28 cellular contexts compared by ENCODE assay signal in genomic region chr3:8809341-8809740, GRCh38.
"Had no signal": no experiment of that assay in that cellular context is flagged by ENCODE, and none has a peak within 500 bp of the region (broad histone marks: within the 10 kb centered on the region; RNA-seq: fewer than 3 reads in every experiment).

No MANE protein-coding gene starts in this region.

- H3K27me3 Mint-ChIP-seq: dendritic cell treated with granulocyte-macrophage colony-stimulating factor and Interleukin-4, amounts not matched to agents 40 ng/mL and 50 ng/mL, for 4 days; effector memory CD8-positive, alpha-beta T cell had no signal

- H3K36me3 Mint-ChIP-seq: memory B cell had no signal

- H3K9me3 Mint-ChIP-seq: effector memory CD8-positive, alpha-beta T cell; endodermal cell had no signal

- H3K4me1 Mint-ChIP-seq: memory B cell had no signal

- H3K27me3 ChIP-seq: colonic mucosa, esophagus squamous epithelium, gastrocnemius medialis, heart right ventricle, left lung had no signal

- H3K4me1 ChIP-seq: colonic mucosa, esophagus squamous epithelium, gastrocnemius medialis, heart right ventricle, left lung had no signal

- DNase-seq: cerebellar nuclear complex; colonic mucosa; cortex of kidney; effector CD8-positive, alpha-beta T cell; effector memory CD8-positive, alpha-beta T cell; endodermal cell; erythroblast; esophagus squamous epithelium; foreskin fibroblast; foreskin melanocyte; gastrocnemius medialis; glutamatergic neuron; head of caudate nucleus; heart right ventricle; hippocampal formation; left colon; left lung; left ventricle myocardium superior; mammary epithelial cell; mesendoderm; mucosa of descending colon had no signal

- FAIRE-seq: endometrium, islet of Langerhans had no signal

- H3K4me3 ChIP-seq: colonic mucosa, esophagus squamous epithelium, gastrocnemius medialis, heart right ventricle, left lung, lung, mucosa of descending colon had no signal

- H3K9me3 ChIP-seq: colonic mucosa, esophagus squamous epithelium, gastrocnemius medialis, left lung, mucosa of descending colon had no signal

- H3K4me3 Mint-ChIP-seq: dendritic cell treated with granulocyte-macrophage colony-stimulating factor and Interleukin-4, amounts not matched to agents 40 ng/mL and 50 ng/mL, for 4 days; effector memory CD8-positive, alpha-beta T cell; endodermal cell; memory B cell had no signal

- H3K27ac ChIP-seq: colonic mucosa, epithelial cell of prostate, esophagus squamous epithelium, gastrocnemius medialis, heart right ventricle, left lung had no signal

- ATAC-seq: effector memory CD8-positive, alpha-beta T cell; esophagus mucosa; gastrocnemius medialis; heart right ventricle; left colon; left lung; left ventricle myocardium superior; mucosa of descending colon had no signal

- H3K36me3 ChIP-seq: colonic mucosa, esophagus squamous epithelium, gastrocnemius medialis, heart right ventricle, left lung had no signal
